22 cellular contexts compared by ENCODE assay signal in genomic region chr15:80770356-80770705, GRCh38. TPM values are rescaled to one million over a fixed set of nuclear protein-coding genes. Genes with fewer than 3 reads are reported as not detected.
"Had no signal": no experiment of that assay in that cellular context is flagged by ENCODE, and none has a peak within 500 bp of the region (broad histone marks: within the 10 kb centered on the region; RNA-seq: fewer than 3 reads in every experiment).

No MANE protein-coding gene starts in this region.

- H3K27ac ChIP-seq: adrenal gland, colonic mucosa, dorsolateral prefrontal cortex, gastrocnemius medialis, left ventricle myocardium inferior, prostate gland, upper lobe of left lung, VCaP had no signal

- ATAC-seq: activated CD4-positive, CD25-positive, alpha-beta regulatory T cell treated with anti-CD3 and anti-CD28 coated beads, Interleukin-2, amount 50 U/mL, for 24 hours; activated naive CD4-positive, alpha-beta T cell treated with anti-CD3 and anti-CD28 coated beads, Interleukin-2, amount 50 U/mL, for 72 hours; effector memory CD8-positive, alpha-beta T cell; esophagus mucosa; gastrocnemius medialis; natural killer cell; right cardiac atrium had no signal

- H3K9me3 ChIP-seq: adrenal gland, colonic mucosa, gastrocnemius medialis, left ventricle myocardium inferior, prostate gland, upper lobe of left lung had no signal

- H3K27me3 ChIP-seq: adrenal gland, colonic mucosa, dorsolateral prefrontal cortex, gastrocnemius medialis, upper lobe of left lung had no signal

- H3K4me3 ChIP-seq: adrenal gland, colonic mucosa, dorsolateral prefrontal cortex, gastrocnemius medialis, left ventricle myocardium inferior, prostate gland, upper lobe of left lung had no signal

- H3K4me1 ChIP-seq: adrenal gland, colonic mucosa, gastrocnemius medialis, left ventricle myocardium inferior, prostate gland, upper lobe of left lung had no signal

- H3K36me3 ChIP-seq: adrenal gland, colonic mucosa, gastrocnemius medialis, left ventricle myocardium inferior, prostate gland, upper lobe of left lung had no signal

- DNase-seq: activated CD4-positive, alpha-beta memory T cell treated with anti-CD3 and anti-CD28 coated beads, Interleukin-2, amount 10 ng/mL, durations not matched to agents 7 days and 5 days; activated CD4-positive, alpha-beta T cell treated with anti-CD3 and anti-CD28 coated beads, Interleukin-2, amount 10 ng/mL, durations not matched to agents 24 days and 14 days; activated T-cell treated with anti-CD3 and anti-CD28 coated beads for 4 hours; adrenal gland; colonic mucosa; dorsolateral prefrontal cortex; effector memory CD8-positive, alpha-beta T cell; gastrocnemius medialis; hippocampal formation; left ventricle myocardium inferior; natural killer cell; right cardiac atrium; stimulated activated CD4-positive, alpha-beta T cell treated with anti-CD3 and anti-CD28 coated beads, Interleukin-12 subunit alpha, Interleukin-12 subunit beta, amount 100 ng/mL, for 4 hours; stimulated activated CD4-positive, alpha-beta T cell treated with anti-CD3 and anti-CD28 coated beads, Interleukin-4, amount 100 ng/mL, for 4 hours; stimulated activated naive CD8-positive, alpha-beta T cell treated with anti-CD3 and anti-CD28 coated beads, Interleukin-15, Interleukin-2, amounts not matched to agents 100 U/mL and 50 U/mL, for 24 hours; upper lobe of left lung had no signal

RNA-seq across cellular contexts. Expression of gene CEMIP, which starts 8.8 kb away (rescaled TPM):
- total RNA-seq: activated CD4-positive, alpha-beta memory T cell treated with anti-CD3 and anti-CD28 coated beads, Interleukin-2, amount 10 ng/mL, durations not matched to agents 7 days and 5 days; activated CD4-positive, alpha-beta T cell treated with anti-CD3 and anti-CD28 coated beads, Interleukin-2, amount 10 ng/mL, durations not matched to agents 24 days and 14 days; activated naive CD4-positive, alpha-beta T cell treated with anti-CD3 and anti-CD28 coated beads, Interleukin-2, amount 50 U/mL, for 72 hours; endothelial cell of umbilical vein had no signal
